ENCODE assay signal across 14 cellular contexts in the genomic region with DNA sequence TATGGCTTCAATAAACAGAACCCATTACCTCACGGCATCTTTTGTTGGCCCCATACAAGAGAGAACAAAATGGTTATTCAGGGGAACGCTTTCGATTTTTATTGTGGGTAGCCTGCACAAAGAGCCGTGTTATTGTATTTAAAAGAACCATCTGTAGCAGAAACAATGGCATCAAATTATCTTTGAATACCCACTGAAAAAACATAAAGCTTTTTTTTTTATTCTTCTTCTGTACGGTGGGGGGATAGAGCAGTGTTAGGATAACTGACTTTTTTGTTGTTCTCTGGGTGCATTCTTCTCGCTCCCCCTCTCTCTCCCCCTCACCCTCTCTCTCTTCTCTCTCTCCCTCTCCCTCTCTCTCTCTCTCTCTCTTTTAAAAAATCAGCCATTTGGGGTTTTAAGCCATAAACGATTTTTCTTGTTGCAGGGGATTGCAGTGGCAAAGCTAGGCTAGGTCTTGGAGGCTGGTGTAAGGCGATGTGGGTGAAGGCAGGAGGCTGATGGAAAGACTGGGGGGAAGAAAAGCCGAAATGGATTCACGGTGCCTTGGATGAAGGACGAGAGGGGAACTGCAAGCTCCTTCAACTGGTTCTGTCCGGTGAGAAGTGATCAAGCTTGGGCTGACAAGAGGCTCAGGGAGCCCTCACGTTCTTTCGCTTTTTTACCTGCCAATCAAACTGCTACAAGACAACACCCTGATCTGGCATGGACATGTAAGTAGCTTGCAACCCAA. TPM values are rescaled to one million over a fixed set of nuclear protein-coding genes. Genes with fewer than 3 reads are reported as not detected.
DNase-seq lines count a peak whose midpoint lies in the region; ATAC-seq, FAIRE-seq and TF ChIP-seq lines count a peak whose summit lies in the region.
"Had no signal": no experiment of that assay in that cellular context is flagged by ENCODE, and none has a peak within 500 bp of the region (broad histone marks: within the 10 kb centered on the region; RNA-seq: fewer than 3 reads in every experiment).

No MANE protein-coding gene starts in this region.

- no peaks in the 10 kb centered on the region for H3K36me3 Mint-ChIP-seq in CD8-positive, alpha-beta memory T cell
- peaks cover 2% of the 10 kb centered on the region for H3K36me3 Mint-ChIP-seq in activated CD4-positive, alpha-beta T cell treated with anti-CD3 and anti-CD28 coated beads, Interleukin-2, amount 10 ng/mL, durations not matched to agents 7 days and 5 days (ENCODE audit: low read depth)

- no peak overlapping the region for H2AFZ ChIP-seq in GM12878 (ENCODE audit: control insufficient read depth, low read depth, low read length)

- TF ChIP-seq RAD21 in GM12878 (IDR thresholded peaks at IDR 0.05; ENCODE audit: insufficient read depth, low read depth, low read length): no peak

- peaks cover 46% of the 10 kb centered on the region for H3K27me3 ChIP-seq in CD8-positive, alpha-beta memory T cell (ENCODE audit: insufficient read depth, low read length, poor library complexity, severe bottlenecking)
- H3K27me3 ChIP-seq in GM12878 (replicated peaks in 1 of 2; ENCODE audit: control insufficient read depth in 2 of 2, insufficient read depth in 2 of 2, low read length in 1 of 2): peaks cover 10 to 29% of the 10 kb centered on the region in 2 experiments
- peaks cover 15% of the 10 kb centered on the region for H3K27me3 ChIP-seq in layer of hippocampus (ENCODE audit: control insufficient read depth, insufficient read depth, low read length)

- in situ Hi-C loops in GM12878 (cut with MboI): loop anchor here (10.0 kb wide), 2 partner anchors 375 to 495 kb away; no protein-coding TSS in a partner anchor

- peaks cover 10% of the 10 kb centered on the region for H3K4me1 ChIP-seq in CD8-positive, alpha-beta memory T cell (ENCODE audit: insufficient read depth, low read length)
- H3K4me1 ChIP-seq in GM12878 (ENCODE audit: control insufficient read depth, insufficient read depth, low read length): no peaks in the 10 kb centered on the region

- CTCF ChIA-PET in CD8-positive, alpha-beta memory T cell (lab: Charles Lee): interaction anchor here (1.1 kb wide), 1 partner anchor 10 kb away, joined by 3 read pairs; no protein-coding TSS in a partner anchor
- CTCF ChIA-PET in GM12878 (lab: Yijun Ruan, JAX): interaction anchor here (0.6 to 3.4 kb wide), 11 partner anchors 8 to 988 kb away, joined by 3 to 36 read pairs (median 7); no protein-coding TSS in a partner anchor
- CTCF ChIA-PET in activated CD4-positive, alpha-beta T cell treated with anti-CD3 and anti-CD28 coated beads, Interleukin-2, amount 10 ng/mL, durations not matched to agents 7 days and 5 days (lab: Charles Lee): interaction anchor here (0.5 to 1.5 kb wide), 5 partner anchors 9 to 953 kb away, joined by 3 to 5 read pairs (median 4); no protein-coding TSS in a partner anchor

- H3K79me2 ChIP-seq in GM12878 (ENCODE audit: control insufficient read depth, insufficient read depth, low read length): no peaks in the 10 kb centered on the region

- peaks cover 0 to 40% (median 24%) of the 10 kb centered on the region in 5 donors for H3K9me3 Mint-ChIP-seq in CD8-positive, alpha-beta memory T cell
- H3K9me3 Mint-ChIP-seq in activated CD4-positive, alpha-beta T cell treated with anti-CD3 and anti-CD28 coated beads, Interleukin-2, amount 10 ng/mL, durations not matched to agents 7 days and 5 days: no peaks in the 10 kb centered on the region

- peaks cover 18 to 42% (median 28%) of the 10 kb centered on the region in 3 donors for H3K4me1 Mint-ChIP-seq in CD8-positive, alpha-beta memory T cell
- peaks cover 19% of the 10 kb centered on the region for H3K4me1 Mint-ChIP-seq in activated CD4-positive, alpha-beta T cell treated with anti-CD3 and anti-CD28 coated beads, Interleukin-2, amount 10 ng/mL, durations not matched to agents 7 days and 5 days

- POLR2A ChIA-PET in CD8-positive, alpha-beta memory T cell (lab: Charles Lee): no interaction called here
- POLR2A ChIA-PET in GM12878 (lab: Charles Lee): interaction anchor here (0.6 kb wide), 1 partner anchor 248 kb away, joined by 3 read pairs; no protein-coding TSS in a partner anchor
- POLR2A ChIA-PET in activated CD4-positive, alpha-beta T cell treated with anti-CD3 and anti-CD28 coated beads, Interleukin-2, amount 10 ng/mL, durations not matched to agents 7 days and 5 days (lab: Charles Lee): no interaction called here

- no TSS peak for BruUV-seq in GM12878 (replicated peaks; lab: Mats Ljungman, UMichigan)

- no peaks in the 10 kb centered on the region for H3K36me3 ChIP-seq in CD8-positive, alpha-beta memory T cell (ENCODE audit: insufficient read depth, low read length)
- no peaks in the 10 kb centered on the region for H3K36me3 ChIP-seq in GM12878 (ENCODE audit: control insufficient read depth in 2 of 2, insufficient read depth in 2 of 2, low read length in 1 of 2)
- H3K36me3 ChIP-seq: right atrium auricular region, thyroid gland had no signal

- intact Hi-C loops in GM12878 (cut with micrococcal nuclease; ENCODE audit: unreplicated experiment) (no loop called here), left cardiac atrium (cut with DNase I) (no loop called here)

- no peak for TF ChIP-seq CTCF in GM12878 (IDR thresholded peaks at IDR 0.05 in 2 of 3, conservative IDR thresholded peaks at IDR 0.05 in 1 of 3; ENCODE audit: control insufficient read depth in 2 of 3, extremely low read depth in 1 of 3, insufficient read depth in 1 of 3, low read depth in 3 of 3, low read length in 3 of 3)

- SMC1A ChIA-PET in GM12878 (lab: Charles Lee; ENCODE audit: uncharacterized antibody, unreplicated experiment): interaction anchor here (1.1 to 1.8 kb wide), 3 partner anchors 10 to 490 kb away, joined by 4 to 9 read pairs (median 6); no protein-coding TSS in a partner anchor

- DNase-seq in CD8-positive, alpha-beta memory T cell: no peak
- DNase-seq in NCI-H146 (lab: John Stamatoyannopoulos, UW) (peak; percentile 99), GM12878 (ENCODE audit: low read depth, low spot score) (no peak), SKM-1 treated with dmso at 0.1 percent for 144 hours (lab: John Stamatoyannopoulos, UW; ENCODE audit: unreplicated experiment) (no peak), left cardiac atrium (no peak)
- no peak for DNase-seq in stimulated activated CD4-positive, alpha-beta T cell treated with anti-CD3 and anti-CD28 coated beads, Interleukin-4, amount 100 ng/mL, for 4 hours
- DNase-seq in activated CD4-positive, alpha-beta T cell treated with anti-CD3 and anti-CD28 coated beads, Interleukin-2, amount 10 ng/mL, durations not matched to agents 7 days and 5 days: no peak
- DNase-seq: activated CD4-positive, alpha-beta T cell treated with anti-CD3 and anti-CD28 coated beads, Interleukin-2, amount 10 ng/mL, durations not matched to agents 24 days and 14 days; activated effector memory CD4-positive, alpha-beta T cell treated with anti-CD3 and anti-CD28 coated beads, Interleukin-2, amount 50 U/mL, for 16 hours; NCI-H524 treated with DMSO at 0.1 percent for 48 hours; thyroid gland had no signal

- TF ChIP-seq POLR2A in GM12878 (IDR thresholded peaks at IDR 0.05; ENCODE audit: low read depth, low read length): no peak

- no peak overlapping the region for H3K4me3 ChIP-seq in CD8-positive, alpha-beta memory T cell (ENCODE audit: low read length)
- H3K4me3 ChIP-seq in GM12878: no peak overlapping the region
- H3K4me3 ChIP-seq: right atrium auricular region, thyroid gland had no signal

- no peak overlapping the region for H3K27ac ChIP-seq in CD8-positive, alpha-beta memory T cell (ENCODE audit: low read depth, low read length)
- H3K27ac ChIP-seq in GM12878 (ENCODE audit: control insufficient read depth, insufficient read depth): no peak overlapping the region
- H3K27ac ChIP-seq in layer of hippocampus (ENCODE audit: low read depth, low read length): peak overlapping the region; percentile 94
- H3K27ac ChIP-seq: coronary artery, right atrium auricular region, thyroid gland had no signal

- FAIRE-seq in GM12878 (lab: Jason Lieb, UNC): no peak

- H3K4me2 ChIP-seq in GM12878 (ENCODE audit: control insufficient read depth, insufficient read depth): no peak overlapping the region

- RAD21 ChIA-PET in GM12878 (lab: Charles Lee; ENCODE audit: unreplicated experiment): interaction anchor here (3.6 kb wide), 1 partner anchor 373 kb away, joined by 12 read pairs; no protein-coding TSS in a partner anchor

- H3K27ac Mint-ChIP-seq in CD8-positive, alpha-beta memory T cell: no peak overlapping the region
- H3K27ac Mint-ChIP-seq in activated CD4-positive, alpha-beta T cell treated with anti-CD3 and anti-CD28 coated beads, Interleukin-2, amount 10 ng/mL, durations not matched to agents 7 days and 5 days: no peak overlapping the region
- H3K27ac Mint-ChIP-seq: activated CD4-positive, alpha-beta T cell treated with anti-CD3 and anti-CD28 coated beads, Interleukin-2, amount 10 ng/mL, durations not matched to agents 24 days and 14 days had no signal

- H3K27me3 Mint-ChIP-seq in CD8-positive, alpha-beta memory T cell: peaks cover 76 to 85% of the 10 kb centered on the region in 2 donors
- H3K27me3 Mint-ChIP-seq in activated CD4-positive, alpha-beta T cell treated with anti-CD3 and anti-CD28 coated beads, Interleukin-2, amount 10 ng/mL, durations not matched to agents 7 days and 5 days: peaks cover 87% of the 10 kb centered on the region

- H4K20me1 ChIP-seq in GM12878 (ENCODE audit: control insufficient read depth, insufficient read depth): no peaks in the 10 kb centered on the region; the same call in 1 of the 2 replicates

- H3K9ac ChIP-seq in GM12878 (ENCODE audit: control insufficient read depth, insufficient read depth, low read length): no peak overlapping the region

- 24% methylated on average over 14 of the region's 14 CpGs for WGBS in GM12878 (ENCODE audit: insufficient coverage, insufficient replicate concordance, low lambda C conversion rate, missing lambda C conversion rate)

- H3K9me3 ChIP-seq in CD8-positive, alpha-beta memory T cell (ENCODE audit: low read length): no peaks in the 10 kb centered on the region
- no peaks in the 10 kb centered on the region for H3K9me3 ChIP-seq in GM12878 (replicated peaks; ENCODE audit: control insufficient read depth, insufficient read depth, low read length)
- H3K9me3 ChIP-seq: right atrium auricular region, thyroid gland had no signal

- ATAC-seq in GM12878: no peak
- ATAC-seq in left cardiac atrium: no peak

- no peak for TF ChIP-seq EP300 in GM12878 (IDR thresholded peaks at IDR 0.05; ENCODE audit: borderline replicate concordance in 1 of 2, control insufficient read depth in 1 of 2, low read depth in 2 of 2, low read length in 2 of 2)

- H3K4me3 Mint-ChIP-seq in CD8-positive, alpha-beta memory T cell: peak overlapping the region in 4 of 7 donors; percentile 6 to 33 (median 28)
- H3K4me3 Mint-ChIP-seq in activated CD4-positive, alpha-beta T cell treated with anti-CD3 and anti-CD28 coated beads, Interleukin-2, amount 10 ng/mL, durations not matched to agents 7 days and 5 days: no peak overlapping the region

RNA-seq across cellular contexts. Expression of a gene that starts 12.4 kb away (rescaled TPM):
- total RNA-seq in CD8-positive, alpha-beta memory T cell: not detected
- not detected for polyA plus RNA-seq in CD8-positive, alpha-beta memory T cell
- 0.37 TPM in 1 of 2 replicates, not detected in the other for total RNA-seq in GM12878 (2013; cell fraction: nucleolus; rRNA removed)
- total RNA-seq in GM12878 (2014; rRNA removed): not detected in 2 replicates
- not detected in 2 replicates for total RNA-seq in GM12878 (2014; rRNA removed; fragmentation: Illumina TruSeq; extraction: Trizol)
- total RNA-seq in GM12878 (2021): 0.08 and 0.13 TPM in 2 replicates
- not detected for polyA plus RNA-seq in GM12878 (2011; ENCODE audit: low read depth)
- 0.06 TPM in 1 of 2 replicates, not detected in the other for polyA plus RNA-seq in GM12878 (2011; rRNA removed)
- polyA plus RNA-seq in GM12878 (2011; cell fraction: cytosol; rRNA removed): 0.05 TPM in 1 of 2 replicates, not detected in the other
- 0.04 and 0.10 TPM in 2 replicates for polyA plus RNA-seq in GM12878 (2011; cell fraction: nucleus; rRNA removed)
- not detected in 2 replicates for polyA plus RNA-seq in GM12878 (2012)
- not detected in 2 replicates for polyA plus RNA-seq in GM12878 (2014; fragmentation: Illumina TruSeq; extraction: Trizol)
- not detected for polyA plus RNA-seq in GM12878 (2014; fragmentation: Nextera tagmentation; extraction: Ambion mirVana)
- 0.10 TPM in 1 of 2 replicates, not detected in the other for polyA plus RNA-seq in GM12878 (2014; rRNA removed)
- under 1 TPM; 0.06 to 0.07 TPM for polyA plus RNA-seq in GM12878 (2016; fragmentation: Nextera tagmentation; extraction: Ambion mirVana)
- polyA minus RNA-seq in GM12878 (2011; rRNA and poly(A)+ RNA removed): not detected in 2 replicates
- polyA minus RNA-seq in GM12878 (2011; cell fraction: cytosol; rRNA and poly(A)+ RNA removed): not detected in 2 replicates
- not detected in 2 replicates for polyA minus RNA-seq in GM12878 (2011; cell fraction: nucleus; rRNA and poly(A)+ RNA removed)
- not detected for total RNA-seq in activated CD4-positive, alpha-beta T cell treated with anti-CD3 and anti-CD28 coated beads, Interleukin-2, amount 10 ng/mL, durations not matched to agents 7 days and 5 days
- under 1 TPM; 0.21 to 0.56 TPM for total RNA-seq in left cardiac atrium
- total RNA-seq: activated CD4-positive, alpha-beta T cell treated with anti-CD3 and anti-CD28 coated beads, Interleukin-2, amount 10 ng/mL, durations not matched to agents 24 days and 14 days had no signal
